Comparison of ENCODE assay signal across 8 cellular contexts in the genomic region with DNA sequence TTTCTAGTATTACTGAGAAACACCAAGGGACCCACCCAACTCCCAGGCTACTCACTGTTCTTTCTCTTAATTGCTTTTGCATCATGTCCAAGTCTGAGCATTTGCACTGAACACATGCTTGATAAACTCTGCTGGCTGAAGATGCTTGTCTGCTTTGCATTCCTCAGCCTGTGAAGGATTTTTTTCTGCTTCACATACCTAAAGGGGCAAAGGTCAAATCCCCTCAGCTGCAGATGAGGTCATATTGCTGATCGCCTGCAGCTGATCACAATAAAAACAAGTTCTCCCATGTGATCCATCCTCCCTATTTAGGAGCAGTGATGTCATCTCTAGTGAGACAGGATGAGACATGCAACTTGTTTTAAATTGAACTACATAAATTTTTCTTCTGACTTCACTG.
DNase-seq lines count a peak whose midpoint lies in the region; ATAC-seq and TF ChIP-seq lines count a peak whose summit lies in the region.

No MANE protein-coding gene starts in this region.

- H3K36me3 Mint-ChIP-seq in endodermal cell (ENCODE audit: low read depth): no peaks in the 10 kb centered on the region

- H3K9me3 ChIP-seq in endodermal cell (ENCODE audit: control insufficient read depth, low read length): no peaks in the 10 kb centered on the region
- H3K9me3 ChIP-seq in lower lobe of right lung: no peaks in the 10 kb centered on the region

- H3K36me3 ChIP-seq in endodermal cell (ENCODE audit: control insufficient read depth, insufficient read depth, low read length): no peaks in the 10 kb centered on the region
- no peaks in the 10 kb centered on the region for H3K36me3 ChIP-seq in lower lobe of right lung

- intact Hi-C loops in lower lobe of right lung (cut with DNase I): no loop called here

- H3K27ac ChIP-seq in endodermal cell (ENCODE audit: low read depth, low read length) (no peak overlapping the region), lower lobe of right lung (no peak overlapping the region)

- ATAC-seq in lower lobe of right lung (peak; percentile 29 to 78), HG03521 (IDR thresholded peaks at IDR 0.05; ENCODE audit: unreplicated experiment) (no peak)

- 45 to 75% methylated on average over 1 of the region's 1 CpG for WGBS in endodermal cell (ENCODE audit: insufficient coverage in 1 of 2, insufficient read length in 1 of 2), 2 experiments

- TF ChIP-seq CTCF in AG09319 (IDR thresholded peaks at IDR 0.05; ENCODE audit: low read depth, low read length): no peak
- TF ChIP-seq CTCF in endodermal cell (conservative IDR thresholded peaks at IDR 0.05): no peak
- TF ChIP-seq CTCF in lower lobe of right lung (IDR thresholded peaks at IDR 0.05): no peak

- H3K4me1 Mint-ChIP-seq in endodermal cell: peaks cover 13% of the 10 kb centered on the region

- H3K4me1 ChIP-seq in endodermal cell (ENCODE audit: control insufficient read depth, insufficient read depth, low read length) (peaks cover 5% of the 10 kb centered on the region), lower lobe of right lung (peaks cover 5% of the 10 kb centered on the region)

- H3K4me3 Mint-ChIP-seq in endodermal cell: no peak overlapping the region

- H3K9me3 Mint-ChIP-seq in endodermal cell: no peaks in the 10 kb centered on the region

- H3K9ac ChIP-seq in endodermal cell (ENCODE audit: extremely low read depth, low read length, poor library complexity, severe bottlenecking): no peak overlapping the region

- H3K27me3 ChIP-seq in endodermal cell (ENCODE audit: control insufficient read depth, insufficient read depth, low read length, poor library complexity, severe bottlenecking) (no peaks in the 10 kb centered on the region), lower lobe of right lung (ENCODE audit: low read depth) (no peaks in the 10 kb centered on the region)

- DNase-seq in AG09319 (ENCODE audit: extremely low read depth, low read depth) (peak; percentile 65), NCI-H446 treated with DMSO at 0.1 percent for 48 hours (lab: John Stamatoyannopoulos, UW) (peak; percentile 18), endodermal cell (peak; percentile 68), lower lobe of right lung (no peak), NOMO-1 treated with dmso at 0.1 percent for 144 hours (lab: John Stamatoyannopoulos, UW; ENCODE audit: unreplicated experiment) (no peak), NCI-H345 treated with DMSO at 0.1 percent for 48 hours (lab: John Stamatoyannopoulos, UW; ENCODE audit: unreplicated experiment) (no peak), NCI-H1436 treated with DMSO at 0.1 percent for 48 hours (lab: John Stamatoyannopoulos, UW) (no peak)

- no peaks in the 10 kb centered on the region for H3K27me3 Mint-ChIP-seq in endodermal cell (ENCODE audit: insufficient read depth)

- H3K4me3 ChIP-seq in endodermal cell (ENCODE audit: low read length) (no peak overlapping the region), lower lobe of right lung (no peak overlapping the region)

- peak overlapping the region; percentile 42 for H3K27ac Mint-ChIP-seq in endodermal cell

Comparison
In these comparisons a context has a peak if more than half of its experiments do, and no peak if none do; other contexts are left out.
1. DNase-seq: peak in AG09319 (single experiment), NCI-H446 treated with DMSO at 0.1 percent for 48 hours (single experiment) and endodermal cell (single experiment); none in lower lobe of right lung (single experiment), NOMO-1 treated with dmso at 0.1 percent for 144 hours (single experiment), NCI-H345 treated with DMSO at 0.1 percent for 48 hours (single experiment) and NCI-H1436 treated with DMSO at 0.1 percent for 48 hours (single experiment).